Comparison of ENCODE assay signal across 19 cellular contexts in the genomic region with DNA sequence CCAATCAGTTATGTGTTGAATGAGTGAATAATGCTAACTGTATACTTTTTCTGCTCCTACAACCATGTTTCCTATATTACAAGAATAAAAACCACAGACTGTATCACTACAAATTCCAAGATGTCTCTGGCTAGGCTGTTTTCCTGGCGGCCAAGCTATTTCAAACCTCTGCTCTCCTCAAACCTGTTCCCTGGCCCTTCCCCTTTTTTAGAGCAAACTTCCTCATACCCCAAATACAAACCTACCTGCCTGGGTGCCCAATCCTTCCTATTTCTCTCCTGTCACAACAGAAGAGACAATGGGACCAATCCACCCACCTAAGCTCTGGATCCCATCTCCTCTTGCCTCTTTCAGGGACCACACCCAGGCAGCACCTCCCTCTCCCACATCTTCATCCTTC. TPM values are rescaled to one million over a fixed set of nuclear protein-coding genes. Genes with fewer than 3 reads are reported as not detected.
A peak's percentile ranks its signal among the peaks of the same experiment; 100 is the strongest.
DNase-seq lines count a peak whose midpoint lies in the region; ATAC-seq and TF ChIP-seq lines count a peak whose summit lies in the region.
"Had no signal": no experiment of that assay in that cellular context is flagged by ENCODE, and none has a peak within 500 bp of the region (broad histone marks: within the 10 kb centered on the region; RNA-seq: fewer than 3 reads in every experiment).

No MANE protein-coding gene starts in this region.

- H3K27ac Mint-ChIP-seq in activated naive CD4-positive, alpha-beta T cell treated with anti-CD3 and anti-CD28 coated beads, Interleukin-2, amount 50 U/mL, for 72 hours: peak overlapping the region; percentile 31 to 76
- H3K27ac Mint-ChIP-seq in HFFc6: peak overlapping the region; percentile 34; the same call in 1 of the 2 replicates
- H3K27ac Mint-ChIP-seq in stimulated activated memory B cell treated with anti-CD40 and anti-IgM and Interleukin-4, amounts not matched to agents 10 μg/mL and 1 μg/mL and 100 μg/mL, for 72 hours: peak overlapping the region; percentile 64

- H3K9me3 Mint-ChIP-seq in activated naive CD4-positive, alpha-beta T cell treated with anti-CD3 and anti-CD28 coated beads, Interleukin-2, amount 50 U/mL, for 72 hours: no peaks in the 10 kb centered on the region
- H3K9me3 Mint-ChIP-seq in HFFc6: no peaks in the 10 kb centered on the region
- no peaks in the 10 kb centered on the region for H3K9me3 Mint-ChIP-seq in stimulated activated memory B cell treated with anti-CD40 and anti-IgM and Interleukin-4, amounts not matched to agents 10 μg/mL and 1 μg/mL and 100 μg/mL, for 72 hours

- no peaks in the 10 kb centered on the region for H3K4me1 ChIP-seq in effector memory CD4-positive, alpha-beta T cell (ENCODE audit: control insufficient read depth, insufficient read depth, low read length, poor library complexity, severe bottlenecking)
- H3K4me1 ChIP-seq: SJCRH30, suprapubic skin, uterus had no signal

- peaks cover 70% of the 10 kb centered on the region for H3K36me3 ChIP-seq in effector memory CD4-positive, alpha-beta T cell (ENCODE audit: control insufficient read depth, insufficient read depth, low read length)
- H3K36me3 ChIP-seq: uterus had no signal

- H3K4me3 ChIP-seq in effector memory CD4-positive, alpha-beta T cell (ENCODE audit: insufficient read depth, low read depth, low read length, poor library complexity, severe bottlenecking): no peak overlapping the region
- H3K4me3 ChIP-seq: K562, MG63, SJCRH30, suprapubic skin, uterus had no signal

- H3K27me3 ChIP-seq in effector memory CD4-positive, alpha-beta T cell (replicated peaks; ENCODE audit: control insufficient read depth, insufficient read depth, low read length, poor library complexity, severe bottlenecking): no peaks in the 10 kb centered on the region
- H3K27me3 ChIP-seq: MG63, SJCRH30, suprapubic skin, uterus had no signal

- no peak for ATAC-seq in activated naive CD4-positive, alpha-beta T cell treated with anti-CD3 and anti-CD28 coated beads, Interleukin-2, amount 50 U/mL, for 72 hours
- ATAC-seq in stimulated activated memory B cell treated with anti-CD40 and anti-IgM and Interleukin-4, amounts not matched to agents 10 μg/mL and 1 μg/mL and 100 μg/mL, for 72 hours: no peak
- no peak for ATAC-seq in GM21526 (IDR thresholded peaks at IDR 0.05; ENCODE audit: low FRiP score, unreplicated experiment)
- ATAC-seq: K562 had no signal

- TF ChIP-seq CTCF in HFFc6 (IDR thresholded peaks at IDR 0.05): no peak

- H3K4me1 Mint-ChIP-seq in HFFc6 (ENCODE audit: low read depth): peaks cover 31% of the 10 kb centered on the region
- peaks cover 47% of the 10 kb centered on the region for H3K4me1 Mint-ChIP-seq in stimulated activated memory B cell treated with anti-CD40 and anti-IgM and Interleukin-4, amounts not matched to agents 10 μg/mL and 1 μg/mL and 100 μg/mL, for 72 hours

- H3K27ac ChIP-seq in effector memory CD4-positive, alpha-beta T cell (ENCODE audit: insufficient read depth, low read length, poor library complexity, severe bottlenecking): peak overlapping the region; percentile 24
- H3K27ac ChIP-seq: SJCRH30, suprapubic skin, uterus had no signal

- H3K36me3 Mint-ChIP-seq in activated naive CD4-positive, alpha-beta T cell treated with anti-CD3 and anti-CD28 coated beads, Interleukin-2, amount 50 U/mL, for 72 hours: peaks cover 34 to 38% of the 10 kb centered on the region in 2 donors
- H3K36me3 Mint-ChIP-seq in HFFc6 (ENCODE audit: low read depth): peaks cover 55% of the 10 kb centered on the region
- peaks cover 74% of the 10 kb centered on the region for H3K36me3 Mint-ChIP-seq in stimulated activated memory B cell treated with anti-CD40 and anti-IgM and Interleukin-4, amounts not matched to agents 10 μg/mL and 1 μg/mL and 100 μg/mL, for 72 hours

- no peaks in the 10 kb centered on the region for H3K27me3 Mint-ChIP-seq in HFFc6 (ENCODE audit: insufficient read depth)
- H3K27me3 Mint-ChIP-seq in stimulated activated memory B cell treated with anti-CD40 and anti-IgM and Interleukin-4, amounts not matched to agents 10 μg/mL and 1 μg/mL and 100 μg/mL, for 72 hours: no peaks in the 10 kb centered on the region

- H3K9me3 ChIP-seq in effector memory CD4-positive, alpha-beta T cell (ENCODE audit: control insufficient read depth, low read length): no peaks in the 10 kb centered on the region
- H3K9me3 ChIP-seq: MG63, SJCRH30, suprapubic skin, uterus had no signal

- H3K4me3 Mint-ChIP-seq in HFFc6: no peak overlapping the region
- no peak overlapping the region for H3K4me3 Mint-ChIP-seq in stimulated activated memory B cell treated with anti-CD40 and anti-IgM and Interleukin-4, amounts not matched to agents 10 μg/mL and 1 μg/mL and 100 μg/mL, for 72 hours

- no peak for DNase-seq in activated naive CD4-positive, alpha-beta T cell treated with anti-CD3 and anti-CD28 coated beads, Interleukin-2, amount 50 U/mL, for 72 hours (ENCODE audit: low spot score in 2 of 2)
- DNase-seq in activated naive CD4-positive, alpha-beta T cell (lab: John Stamatoyannopoulos, UW): no peak
- DNase-seq in HFFc6 (no peak), HT-29 (ENCODE audit: low spot score) (no peak), NCI-H524 treated with DMSO at 0.1 percent for 48 hours (lab: John Stamatoyannopoulos, UW) (no peak)
- no peak for DNase-seq in effector memory CD4-positive, alpha-beta T cell
- DNase-seq: amygdala, DMS79, HCEC 1CT, mesenchymal stem cell, MG63, NCI-H1417, posterior cingulate gyrus, SJCRH30, uterus had no signal

RNA-seq across cellular contexts. Expression of gene TOMM34, which starts 7.5 kb away (rescaled TPM):
- total RNA-seq in activated naive CD4-positive, alpha-beta T cell treated with anti-CD3 and anti-CD28 coated beads, Interleukin-2, amount 50 U/mL, for 72 hours: 10 to 100 TPM; 39.4 to 50.8 TPM
- total RNA-seq in HFFc6 (2021; fragmentation: NEBNext Ultra II Directional; extraction: Animal tissue kit (Norgen Biotek cat#: 25700)): 10 to 100 TPM; 88.5 to 96.5 (median 93.0) TPM
- 80.5 and 85.2 TPM in 2 replicates for total RNA-seq in HT-29 (2014; rRNA removed; shearing (Covaris generic))

RNA-seq across cellular contexts. Expression of gene STK4, which starts 13.6 kb away (rescaled TPM):
- total RNA-seq in activated naive CD4-positive, alpha-beta T cell treated with anti-CD3 and anti-CD28 coated beads, Interleukin-2, amount 50 U/mL, for 72 hours: 100 to 1,000 TPM; 149 to 205 TPM
- 10 to 100 TPM; 34.3 to 46.6 (median 36.6) TPM for total RNA-seq in HFFc6 (2021; fragmentation: NEBNext Ultra II Directional; extraction: Animal tissue kit (Norgen Biotek cat#: 25700))
- total RNA-seq in HT-29 (2014; rRNA removed; shearing (Covaris generic)): 23.1 and 27.1 TPM in 2 replicates

RNA-seq across cellular contexts. Expression of gene PABPC1L, which starts 42.9 kb away (rescaled TPM):
- total RNA-seq in activated naive CD4-positive, alpha-beta T cell treated with anti-CD3 and anti-CD28 coated beads, Interleukin-2, amount 50 U/mL, for 72 hours: 10 to 100 TPM; 63.6 to 96.7 TPM
- total RNA-seq in HFFc6 (2021; fragmentation: NEBNext Ultra II Directional; extraction: Animal tissue kit (Norgen Biotek cat#: 25700)): 10 to 100 TPM; 14.4 to 22.4 (median 16.6) TPM
- 53.4 and 54.6 TPM in 2 replicates for total RNA-seq in HT-29 (2014; rRNA removed; shearing (Covaris generic))
